In genomic region chr19:6056801-6057650, GRCh38 we compare ENCODE assay signal across 8 cellular contexts. TPM values are rescaled to one million over a fixed set of nuclear protein-coding genes. Genes with fewer than 3 reads are reported as not detected.
DNase-seq lines count a peak whose midpoint lies in the region; ATAC-seq and TF ChIP-seq lines count a peak whose summit lies in the region.

No MANE protein-coding gene starts in this region.

- POLR2A ChIA-PET in activated CD8-positive, alpha-beta T cell treated with anti-CD3 and anti-CD28 coated beads, Interleukin-2, amount 10 ng/mL, durations not matched to agents 7 days and 5 days (lab: Charles Lee), result no interaction called here

- no peak overlapping the region for H2BK5ac ChIP-seq in H9 (ENCODE audit: insufficient read length, low read length)

- peak overlapping the region; percentile 39 for H3K9ac ChIP-seq in H9 (ENCODE audit: extremely low read depth, insufficient read length, low read length)

- H3T11ph ChIP-seq in H9 (ENCODE audit: low read length), result no peak overlapping the region

- H3K36me3 Mint-ChIP-seq in H9 (ENCODE audit: insufficient read depth in 1 of 3, low read depth in 3 of 3), result no peaks in the 10 kb centered on the region
- no peaks in the 10 kb centered on the region for H3K36me3 Mint-ChIP-seq in activated CD8-positive, alpha-beta T cell treated with anti-CD3 and anti-CD28 coated beads, Interleukin-2, amount 10 ng/mL, durations not matched to agents 7 days and 5 days (ENCODE audit: low read depth)

- H2AK5ac ChIP-seq in H9 (ENCODE audit: insufficient read length, low read length), result no peak overlapping the region

- H3K14ac ChIP-seq in H9 (ENCODE audit: insufficient read depth, low read length), result peak overlapping the region; percentile 74

- H3K27ac Mint-ChIP-seq in H9, result peak overlapping the region in 2 of 3 experiments; percentile 79 to 89; a peak in 3 of 7 replicates
- no peak overlapping the region for H3K27ac Mint-ChIP-seq in activated CD8-positive, alpha-beta T cell treated with anti-CD3 and anti-CD28 coated beads, Interleukin-2, amount 10 ng/mL, durations not matched to agents 7 days and 5 days

- no peak overlapping the region for H2AFZ ChIP-seq in H9 (ENCODE audit: low read length)

- CTCF ChIA-PET in activated CD8-positive, alpha-beta T cell treated with anti-CD3 and anti-CD28 coated beads, Interleukin-2, amount 10 ng/mL, durations not matched to agents 7 days and 5 days (lab: Charles Lee), result interaction anchor here (1.1 to 2.7 kb wide), 2 partner anchors 8 to 69 kb away, joined by 3 to 10 read pairs; no protein-coding TSS in a partner anchor

- no peak overlapping the region for H3K4me2 ChIP-seq in H9 (ENCODE audit: insufficient read depth, insufficient read length, low read length)

- peaks cover 0 to 3% of the 10 kb centered on the region in 2 experiments; a peak in 1 of 5 replicates for H3K9me3 Mint-ChIP-seq in H9
- H3K9me3 Mint-ChIP-seq in activated CD8-positive, alpha-beta T cell treated with anti-CD3 and anti-CD28 coated beads, Interleukin-2, amount 10 ng/mL, durations not matched to agents 7 days and 5 days (ENCODE audit: insufficient read depth), result no peaks in the 10 kb centered on the region

- H2BK12ac ChIP-seq in H9 (ENCODE audit: insufficient read length, low read depth, low read length), result peak overlapping the region; percentile 96

- no peaks in the 10 kb centered on the region for H3K79me2 ChIP-seq in H9 (ENCODE audit: insufficient read depth, low read length)

- H3K4me1 Mint-ChIP-seq in H9, result peaks cover 17 to 21% of the 10 kb centered on the region in 2 experiments
- peaks cover 28% of the 10 kb centered on the region for H3K4me1 Mint-ChIP-seq in activated CD8-positive, alpha-beta T cell treated with anti-CD3 and anti-CD28 coated beads, Interleukin-2, amount 10 ng/mL, durations not matched to agents 7 days and 5 days (ENCODE audit: low read depth)

- H3K9me3 ChIP-seq in H9 (ENCODE audit: control insufficient read depth, low read depth, low read length) (no peaks in the 10 kb centered on the region), thyroid gland (no peaks in the 10 kb centered on the region)

- no peak overlapping the region for H3K4ac ChIP-seq in H9 (ENCODE audit: low read depth, low read length)

- no peaks in the 10 kb centered on the region for H4K20me1 ChIP-seq in H9 (ENCODE audit: control insufficient read depth, insufficient read depth, insufficient read length)

- peak overlapping the region in 29 of 59 donors; percentile 3 to 49 (median 26) for H3K4me3 ChIP-seq in dorsolateral prefrontal cortex
- no peak overlapping the region for H3K4me3 ChIP-seq in thyroid gland (replicated peaks in 1 of 3)

- H3K56ac ChIP-seq in H9 (ENCODE audit: insufficient read length, low read depth, low read length), result no peak overlapping the region

- H4K91ac ChIP-seq in H9 (ENCODE audit: insufficient read length, low read depth, low read length), result peak overlapping the region; percentile 92

- intact Hi-C loops in dorsolateral prefrontal cortex (cut with DNase I) (loop anchor here in 1 of 2 donors (5.0 kb wide), 1 partner anchor 45 kb away; no protein-coding TSS in a partner anchor), thyroid gland (cut with DNase I) (no loop called here)

- no peaks in the 10 kb centered on the region for H3K23me2 ChIP-seq in H9 (ENCODE audit: insufficient read length, low read depth, low read length, poor library complexity, severe bottlenecking)

- H2BK20ac ChIP-seq in H9 (ENCODE audit: low read depth, low read length, poor library complexity, severe bottlenecking), result no peak overlapping the region

- TF ChIP-seq POLR2A in thyroid gland (IDR thresholded peaks at IDR 0.05), result no peak

- TF ChIP-seq CTCF in H9 (conservative IDR thresholded peaks at IDR 0.05), result no peak
- TF ChIP-seq CTCF in dorsolateral prefrontal cortex (IDR thresholded peaks at IDR 0.05 in 54 of 56, conservative IDR thresholded peaks at IDR 0.05 in 2 of 56; ENCODE audit: low read depth in 1 of 56, partially characterized antibody in 56 of 56), result no peak
- TF ChIP-seq CTCF in thyroid gland (IDR thresholded peaks at IDR 0.05), result no peak
- TF ChIP-seq CTCF in GM20000 (IDR thresholded peaks at IDR 0.05; ENCODE audit: extremely low read depth, missing control alignments), result no peak

- H4K8ac ChIP-seq in H9 (replicated peaks; ENCODE audit: insufficient read length, low read depth, low read length), result no peak overlapping the region

- H3K4me1 ChIP-seq in H9 (ENCODE audit: insufficient read depth, low read length), result no peaks in the 10 kb centered on the region
- peaks cover 14 to 44% of the 10 kb centered on the region in 2 donors for H3K4me1 ChIP-seq in thyroid gland

- no CpG with 5 or more reads among the region's 28 CpGs for WGBS in H9 (ENCODE audit: extremely low coverage, insufficient read length, low lambda C conversion rate)
- 32 to 34% methylated on average over 25 to 28 of the region's 28 CpGs for WGBS in thyroid gland, 2 donors

- DNase-seq in A172 (ENCODE audit: low spot score), result peak; percentile 95
- peak; percentile 39 for DNase-seq in H9
- peak; percentile 24 for DNase-seq in RKO (ENCODE audit: low spot score)
- DNase-seq in dorsolateral prefrontal cortex, result peak in 7 of 10 donors; percentile 27 to 65 (median 55)
- DNase-seq in lung microvascular endothelial cell (ENCODE audit: low read depth in 2 of 2), result peak; percentile 96 to 99
- DNase-seq in thyroid gland, result peak; percentile 48 to 49
- DNase-seq in activated CD8-positive, alpha-beta T cell treated with anti-CD3 and anti-CD28 coated beads, Interleukin-2, amount 10 ng/mL, durations not matched to agents 7 days and 5 days, result no peak
- DNase-seq in GM20000 (ENCODE audit: low spot score), result no peak

- H2BK15ac ChIP-seq in H9 (ENCODE audit: low read depth, low read length), result no peak overlapping the region

- H3K36me3 ChIP-seq in thyroid gland, result no peaks in the 10 kb centered on the region

- peak overlapping the region; percentile 18 for H3K18ac ChIP-seq in H9 (ENCODE audit: insufficient read length, low read depth, low read length)

- H4K5ac ChIP-seq in H9 (ENCODE audit: insufficient read length, low read depth, low read length), result peak overlapping the region; percentile 58

- no peak for ATAC-seq in activated CD8-positive, alpha-beta T cell treated with anti-CD3 and anti-CD28 coated beads, Interleukin-2, amount 10 ng/mL, durations not matched to agents 7 days and 5 days

- no peak overlapping the region for H2BK120ac ChIP-seq in H9 (ENCODE audit: low read depth, low read length, poor library complexity, severe bottlenecking)

- H3K4me3 Mint-ChIP-seq in H9, result 0 out of 5 replicates have a peak overlapping the region, but pooled peaks of 1 of the 2 experiments have one; percentile 2
- H3K4me3 Mint-ChIP-seq in activated CD8-positive, alpha-beta T cell treated with anti-CD3 and anti-CD28 coated beads, Interleukin-2, amount 10 ng/mL, durations not matched to agents 7 days and 5 days, result no peak overlapping the region

- H3K27me3 ChIP-seq in H9 (ENCODE audit: insufficient read depth, low read length), result no peaks in the 10 kb centered on the region
- no peaks in the 10 kb centered on the region for H3K27me3 ChIP-seq in dorsolateral prefrontal cortex
- no peaks in the 10 kb centered on the region for H3K27me3 ChIP-seq in thyroid gland

- no peaks in the 10 kb centered on the region for H3K79me1 ChIP-seq in H9 (ENCODE audit: insufficient read depth, low read depth, low read length, poor library complexity, severe bottlenecking)

- H3K27me3 Mint-ChIP-seq in H9 (ENCODE audit: low read depth), result peaks cover 25% of the 10 kb centered on the region
- H3K27me3 Mint-ChIP-seq in activated CD8-positive, alpha-beta T cell treated with anti-CD3 and anti-CD28 coated beads, Interleukin-2, amount 10 ng/mL, durations not matched to agents 7 days and 5 days (ENCODE audit: low read depth), result peaks cover 5% of the 10 kb centered on the region

- no peak overlapping the region for H3K27ac ChIP-seq in H9 (ENCODE audit: insufficient read length, low read depth, low read length)
- H3K27ac ChIP-seq in dorsolateral prefrontal cortex, result peak overlapping the region in 56 of 59 donors; percentile 25 to 90 (median 77)
- H3K27ac ChIP-seq in thyroid gland, result peak overlapping the region; percentile 80 to 84 (median 80)

- H3K23ac ChIP-seq in H9 (ENCODE audit: insufficient read length, low read depth, low read length), result no peak overlapping the region

RNA-seq across cellular contexts. Expression of gene RFX2, which starts 53.3 kb away (rescaled TPM):
- 10.0 and 14.8 TPM in 2 replicates for total RNA-seq in A172 (2014; rRNA removed; shearing (Covaris generic))
- total RNA-seq in H9 (2021) (2.9 and 3.7 TPM in 2 replicates), dorsolateral prefrontal cortex (10 to 100 TPM in 103 of 120 experiments, 1 to 10 TPM in 17; 5.3 to 44.1 (median 14.3) TPM), lung microvascular endothelial cell (1.3 and 2.4 TPM in 2 replicates), thyroid gland (10 to 100 TPM in 1 of 4 donors, 1 to 10 TPM in 3; 4.1 to 10.6 (median 7.7) TPM)
- total RNA-seq in activated CD8-positive, alpha-beta T cell treated with anti-CD3 and anti-CD28 coated beads, Interleukin-2, amount 10 ng/mL, durations not matched to agents 7 days and 5 days, result 10 to 100 TPM; 12.3 to 13.8 TPM

Comparison
In these comparisons a context has a peak if more than half of its experiments do, and no peak if none do; other contexts are left out.
1. DNase-seq: peak in A172 (single experiment), H9 (single experiment), RKO (single experiment), dorsolateral prefrontal cortex (7 of 10), lung microvascular endothelial cell (2 of 2) and thyroid gland (2 of 2); none in activated CD8-positive, alpha-beta T cell treated with anti-CD3 and anti-CD28 coated beads, Interleukin-2, amount 10 ng/mL, durations not matched to agents 7 days and 5 days (single experiment) and GM20000 (single experiment).